In genomic region chr1:41716188-41717130, GRCh38 we compare ENCODE assay signal across 21 cellular contexts.
DNase-seq lines count a peak whose midpoint lies in the region; ATAC-seq, FAIRE-seq and TF ChIP-seq lines count a peak whose summit lies in the region.
"Had no signal": no experiment of that assay in that cellular context is flagged by ENCODE, and none has a peak within 500 bp of the region (broad histone marks: within the 10 kb centered on the region; RNA-seq: fewer than 3 reads in every experiment).

No MANE protein-coding gene starts in this region.

- no peak overlapping the region for H3K4me2 ChIP-seq in IMR-90 (ENCODE audit: low read depth, low read length)
- 0 out of 2 replicates have a peak overlapping the region, but pooled peaks have one; percentile 20 for H3K4me2 ChIP-seq in K562 (ENCODE audit: insufficient read depth, low read length)

- peak overlapping the region; percentile 51 for H2AK5ac ChIP-seq in IMR-90 (ENCODE audit: low read depth, low read length)

- no peaks in the 10 kb centered on the region for H3K79me2 ChIP-seq in K562 (ENCODE audit: control insufficient read depth, insufficient read depth, low read length)

- H3K9me1 ChIP-seq in IMR-90 (ENCODE audit: insufficient read depth, low read length) (peaks cover 5% of the 10 kb centered on the region; the same call in 1 of the 2 replicates), K562 (ENCODE audit: control insufficient read depth, insufficient read depth, low read length) (no peaks in the 10 kb centered on the region)

- H4K8ac ChIP-seq in IMR-90 (ENCODE audit: low read depth in 2 of 2, low read length in 2 of 2), result no peak overlapping the region

- FAIRE-seq in K562 (lab: Jason Lieb, UNC), result no peak
- FAIRE-seq: RCC 7860 had no signal

- no peak overlapping the region for H3K18ac ChIP-seq in IMR-90 (ENCODE audit: low read depth, low read length)

- H2BK15ac ChIP-seq in IMR-90 (ENCODE audit: low read depth, low read length), result no peak overlapping the region

- BruUV-seq in IMR-90 (replicated peaks; lab: Mats Ljungman, UMichigan) (no TSS peak), K562 (replicated peaks; lab: Mats Ljungman, UMichigan) (no TSS peak)

- TF ChIP-seq POLR2A in IMR-90 (IDR thresholded peaks at IDR 0.05; ENCODE audit: low read depth, low read length), result no peak
- no peak for TF ChIP-seq POLR2A in K562 (conservative IDR thresholded peaks at IDR 0.05)

- peak overlapping the region; percentile 40; the same call in 1 of the 2 replicates for H3K4ac ChIP-seq in IMR-90 (ENCODE audit: low read depth, low read length)

- H3K9me3 ChIP-seq in IMR-90 (ENCODE audit: control insufficient read depth, insufficient read depth, low read length) (no peaks in the 10 kb centered on the region), K562 (replicated peaks; ENCODE audit: control insufficient read depth, insufficient read depth, low read depth, low read length) (no peaks in the 10 kb centered on the region), neutrophil (no peaks in the 10 kb centered on the region)
- H3K9me3 ChIP-seq: BE2C, breast epithelium, left lung had no signal

- in situ Hi-C loops in IMR-90 (cut with MboI; ENCODE audit: low sequenced_read_pairs), result no loop called here
- in situ Hi-C loops in K562 (cut with MboI), result no loop called here

- peak overlapping the region; percentile 29 for H4K91ac ChIP-seq in IMR-90 (ENCODE audit: insufficient read depth, low read depth, low read length)

- TF ChIP-seq CTCF in IMR-90 (conservative IDR thresholded peaks at IDR 0.05; ENCODE audit: low read depth, low read length) (no peak), K562 (IDR thresholded peaks at IDR 0.05 in 2 of 3, conservative IDR thresholded peaks at IDR 0.05 in 1 of 3; ENCODE audit: insufficient read depth in 2 of 3, low read depth in 1 of 3, low read length in 3 of 3) (no peak), neutrophil (IDR thresholded peaks at IDR 0.05) (no peak)

- no peaks in the 10 kb centered on the region for H3K27me3 ChIP-seq in IMR-90 (ENCODE audit: control insufficient read depth, insufficient read depth, low read length)
- peaks cover 5 to 49% of the 10 kb centered on the region in 2 experiments; a peak in 4 of 5 replicates for H3K27me3 ChIP-seq in K562 (ENCODE audit: control insufficient read depth in 2 of 2, insufficient read depth in 2 of 2, low read length in 2 of 2)
- H3K27me3 ChIP-seq in neutrophil, result no peaks in the 10 kb centered on the region
- H3K27me3 ChIP-seq: BE2C, breast epithelium, left lung had no signal

- H3K9ac ChIP-seq in IMR-90 (ENCODE audit: low read depth, low read length) (no peak overlapping the region), K562 (ENCODE audit: insufficient read depth in 1 of 2, low read depth in 2 of 2, low read length in 2 of 2) (no peak overlapping the region; a peak in 1 of 4 replicates)

- H3K27ac ChIP-seq in IMR-90 (ENCODE audit: insufficient read depth, low read length) (no peak overlapping the region), K562 (ENCODE audit: extremely low read depth, low read depth, low read length) (no peak overlapping the region), neutrophil (peak overlapping the region; percentile 69)
- H3K27ac ChIP-seq: breast epithelium, coronary artery, SK-N-MC had no signal

- DNase-seq in NCI-H1092 treated with DMSO at 0.1 percent for 48 hours (lab: John Stamatoyannopoulos, UW) (peak; percentile 35), NCI-H1092 (lab: John Stamatoyannopoulos, UW) (no peak), IMR-90 (no peak), K562 (ENCODE audit: extremely low read depth in 1 of 4, low spot score in 3 of 4) (peak; percentile 20 to 49 (median 40)), GF-D8 (lab: John Stamatoyannopoulos, UW) (no peak), left colon (no peak)
- DNase-seq: 8988T; activated CD4-positive, alpha-beta T cell treated with anti-CD3 and anti-CD28 coated beads for 36 hours; activated naive CD8-positive, alpha-beta T cell treated with anti-CD3 and anti-CD28 coated beads, Interleukin-2, amount 50 U/mL, for 24 hours; BE2C; Calu3; left lung; NCI-H1694; NCI-H345; stimulated activated CD4-positive, alpha-beta T cell treated with anti-CD3 and anti-CD28 coated beads, Interleukin-12 subunit alpha, Interleukin-12 subunit beta, amount 100 ng/mL, for 4 hours had no signal

- H4K20me1 ChIP-seq in IMR-90 (ENCODE audit: insufficient read depth, low read length) (no peaks in the 10 kb centered on the region), K562 (replicated peaks; ENCODE audit: control insufficient read depth, insufficient read depth, low read length) (no peaks in the 10 kb centered on the region; the same call in 1 of the 2 replicates)

- peak overlapping the region; percentile 29; the same call in 1 of the 2 replicates for H2BK20ac ChIP-seq in IMR-90 (ENCODE audit: low read depth, low read length)

- ATAC-seq in IMR-90 (ENCODE audit: low read depth) (no peak), K562 (peak; percentile 83), GM21717 (IDR thresholded peaks at IDR 0.05; ENCODE audit: unreplicated experiment) (no peak), left colon (no peak)
- ATAC-seq: activated naive CD8-positive, alpha-beta T cell treated with anti-CD3 and anti-CD28 coated beads, Interleukin-2, amount 50 U/mL, for 24 hours; left lung had no signal

- TF ChIP-seq RAD21 in IMR-90 (IDR thresholded peaks at IDR 0.05; ENCODE audit: low read length), result no peak
- no peak for TF ChIP-seq RAD21 in K562 (CRISPR knock-in tag; conservative IDR thresholded peaks at IDR 0.05 in 1 of 2, IDR thresholded peaks at IDR 0.05 in 1 of 2)

- H3K4me1 ChIP-seq in IMR-90 (ENCODE audit: control insufficient read depth, insufficient read depth, low read length) (peaks cover 20% of the 10 kb centered on the region), K562 (replicated peaks in 1 of 2; ENCODE audit: control insufficient read depth in 2 of 2, insufficient read depth in 2 of 2, low read length in 2 of 2) (no peaks in the 10 kb centered on the region; a peak in 1 of 5 replicates), neutrophil (ENCODE audit: control insufficient read depth in 1 of 2, insufficient read depth in 1 of 2, low read depth in 1 of 2, low read length in 1 of 2) (peaks cover 26 to 28% of the 10 kb centered on the region in 2 experiments)
- H3K4me1 ChIP-seq: breast epithelium had no signal

- H2AFZ ChIP-seq in IMR-90 (replicated peaks; ENCODE audit: low read length, poor library complexity) (peak overlapping the region; percentile 34), K562 (ENCODE audit: low read depth, low read length) (no peak overlapping the region)

- H2AK9ac ChIP-seq in IMR-90 (replicated peaks; ENCODE audit: low read depth, low read length, poor library complexity), result no peak overlapping the region

- peak overlapping the region; percentile 18; the same call in 1 of the 2 replicates for H2BK120ac ChIP-seq in IMR-90 (ENCODE audit: low read depth, low read length)

- CTCF ChIA-PET in IMR-90 (lab: Yijun Ruan, JAX) (no interaction called here), K562 (lab: Yijun Ruan, JAX; ENCODE audit: low intra/inter-chr PET ratio) (no interaction called here)

- no peak for TF ChIP-seq EP300 in K562 (IDR thresholded peaks at IDR 0.05; ENCODE audit: low read length)

- H4K5ac ChIP-seq in IMR-90 (ENCODE audit: low read depth, low read length), result no peak overlapping the region

- dilution Hi-C loops in IMR-90 (cut with HindIII; ENCODE audit: low sequenced_read_pairs, unreplicated experiment), result no loop called here

- H3K36me3 ChIP-seq in IMR-90 (ENCODE audit: control insufficient read depth, insufficient read depth, low read length) (no peaks in the 10 kb centered on the region), K562 (ENCODE audit: control insufficient read depth, insufficient read depth, low read length) (no peaks in the 10 kb centered on the region), neutrophil (no peaks in the 10 kb centered on the region)
- H3K36me3 ChIP-seq: BE2C, breast epithelium, left lung had no signal

- no peak overlapping the region for H2BK5ac ChIP-seq in IMR-90 (ENCODE audit: low read depth, low read length, poor library complexity, severe bottlenecking)

- no peak overlapping the region for H3K56ac ChIP-seq in IMR-90 (ENCODE audit: extremely low read depth, insufficient read depth, low read length)

- H3K23ac ChIP-seq in IMR-90 (ENCODE audit: low read depth, low read length), result no peak overlapping the region

- H3K14ac ChIP-seq in IMR-90 (replicated peaks; ENCODE audit: low read depth, low read length), result 0 out of 2 replicates have a peak overlapping the region, but pooled peaks have one; percentile 23

- no peaks in the 10 kb centered on the region for H3K79me1 ChIP-seq in IMR-90 (ENCODE audit: low read depth in 1 of 2, low read length in 2 of 2)

- 80% methylated on average over 1 of the region's 12 CpGs; no CpG with 5 or more reads in 1 of the 2 experiments for WGBS in IMR-90 (ENCODE audit: extremely low coverage in 2 of 2, insufficient read length in 1 of 2), 2 experiments
- 3% methylated on average over 12 of the region's 12 CpGs for WGBS in K562 (ENCODE audit: insufficient coverage, low coverage, missing lambda C conversion rate)

- POLR2A ChIA-PET in IMR-90 (lab: Charles Lee; ENCODE audit: unreplicated experiment), result no interaction called here
- POLR2A ChIA-PET in K562 (lab: Yijun Ruan, JAX), result interaction anchor here (0.6 to 1.2 kb wide), 2 partner anchors 11 to 37 kb away, joined by 3 to 5 read pairs; no protein-coding TSS in a partner anchor

- intact Hi-C loops in IMR-90 (cut with micrococcal nuclease), result no loop called here
- intact Hi-C loops in K562 (cut with micrococcal nuclease), result no loop called here
- intact Hi-C loops in left colon (cut with DNase I, micrococcal nuclease), result no loop called here

- no peak overlapping the region for H3K4me3 ChIP-seq in IMR-90 (ENCODE audit: insufficient read depth, low read depth, low read length)
- H3K4me3 ChIP-seq in K562, result no peak overlapping the region
- H3K4me3 ChIP-seq in neutrophil (ENCODE audit: low read depth in 1 of 2, low read length in 1 of 2), result peak overlapping the region in 1 of 2 experiments; percentile 3
- H3K4me3 ChIP-seq: breast epithelium, coronary artery, left lung, SK-N-MC had no signal

TF ChIP-seq in IMR-90, 13 proteins besides CTCF, POLR2A, EP300 and RAD21 (continues in another document):
- no peak for TF ChIP-seq MXI1 (IDR thresholded peaks at IDR 0.05; ENCODE audit: borderline replicate concordance, low read depth, low read length)

TF ChIP-seq in K562, 482 proteins besides CTCF, POLR2A, EP300 and RAD21 (continues in another document):
- TF ChIP-seq XRCC4 (IDR thresholded peaks at IDR 0.05; ENCODE audit: extremely low read depth, insufficient read depth, insufficient read length) (no peak), ZNF717 (CRISPR knock-in tag; IDR thresholded peaks at IDR 0.05) (no peak), HINFP (tag; conservative IDR thresholded peaks at IDR 0.05; ENCODE audit: low read depth) (no peak)

Comparison
In these comparisons a context has a peak if more than half of its experiments do, and no peak if none do; other contexts are left out.
1. DNase-seq: peak in NCI-H1092 treated with DMSO at 0.1 percent for 48 hours (single experiment) and K562 (4 of 4); none in NCI-H1092 (single experiment), IMR-90 (single experiment), GF-D8 (single experiment) and left colon (0 of 2).